Comparison of ENCODE assay signal across 11 cellular contexts in the genomic region with DNA sequence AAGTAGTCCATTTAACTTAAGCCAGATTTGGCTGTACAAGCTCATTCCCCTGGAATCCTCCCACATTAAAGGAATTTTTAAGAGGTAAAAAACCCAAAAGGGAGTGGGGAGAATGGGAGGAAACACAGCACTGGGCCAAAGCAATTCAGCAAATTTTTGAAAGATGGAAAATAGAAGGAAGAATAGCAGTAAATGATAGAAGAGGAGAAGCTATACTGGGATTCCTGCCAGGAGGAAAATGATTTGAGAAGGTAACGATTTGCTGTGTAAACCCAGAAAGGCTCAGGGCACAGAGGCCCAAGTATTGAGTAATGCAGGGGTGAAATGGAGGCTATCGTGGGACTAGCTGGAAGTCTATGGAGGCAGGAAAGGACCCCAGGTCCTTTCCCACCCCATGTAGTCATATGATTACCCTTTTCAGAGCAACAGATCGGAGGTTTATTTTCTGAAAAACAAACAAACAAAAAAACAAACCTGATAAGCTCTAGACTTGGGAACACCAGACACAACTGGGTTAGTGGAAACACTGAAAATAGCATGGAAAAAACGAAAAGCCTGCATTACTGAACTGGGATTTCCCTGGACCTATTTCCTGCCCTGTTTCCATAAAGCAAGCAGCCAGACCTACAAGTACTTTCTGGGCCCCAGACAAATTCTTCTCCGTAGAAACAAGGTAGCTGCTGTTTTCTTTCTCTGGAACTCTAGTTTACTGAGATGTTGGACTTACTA.
A peak's percentile ranks its signal among the peaks of the same experiment; 100 is the strongest.
DNase-seq lines count a peak whose midpoint lies in the region; ATAC-seq and TF ChIP-seq lines count a peak whose summit lies in the region.
"Had no signal": no experiment of that assay in that cellular context is flagged by ENCODE, and none has a peak within 500 bp of the region (broad histone marks: within the 10 kb centered on the region; RNA-seq: fewer than 3 reads in every experiment).

No MANE protein-coding gene starts in this region.

- no peak overlapping the region for H2AFZ ChIP-seq in H9 (ENCODE audit: low read length)
- H2AFZ ChIP-seq in Karpas-422 (ENCODE audit: low read length): no peak overlapping the region

- H3K4ac ChIP-seq in H9 (ENCODE audit: low read depth, low read length): no peak overlapping the region

- H3K27ac ChIP-seq in H9 (ENCODE audit: insufficient read length, low read depth, low read length) (no peak overlapping the region), cardiac muscle cell (peak overlapping the region; percentile 11), Karpas-422 (ENCODE audit: low read length) (no peak overlapping the region; the same call in 1 of the 2 replicates)
- H3K27ac ChIP-seq: BLaER1 treated with 17β-estradiol and CSF1 and Interleukin-3, amounts not matched to agents 10 nM and 100 nM had no signal

- H4K8ac ChIP-seq in H9 (replicated peaks; ENCODE audit: insufficient read length, low read depth, low read length): no peak overlapping the region

- H3T11ph ChIP-seq in H9 (ENCODE audit: low read length): no peak overlapping the region

- H3K9me2 ChIP-seq in Karpas-422 (replicated peaks; ENCODE audit: insufficient read depth, low read length): no peaks in the 10 kb centered on the region

- H3K9me3 ChIP-seq in H9 (ENCODE audit: control insufficient read depth, low read depth, low read length): no peaks in the 10 kb centered on the region
- H3K9me3 ChIP-seq in cardiac muscle cell (ENCODE audit: low read depth): no peaks in the 10 kb centered on the region
- H3K9me3 ChIP-seq in mucosa of descending colon: no peaks in the 10 kb centered on the region
- no peaks in the 10 kb centered on the region for H3K9me3 ChIP-seq in Karpas-422 (ENCODE audit: low read length)

- H2BK12ac ChIP-seq in H9 (ENCODE audit: insufficient read length, low read depth, low read length): no peak overlapping the region

- DNase-seq in H9 (no peak), cardiac muscle cell (ENCODE audit: low read depth in 1 of 2, low spot score in 1 of 2) (no peak), sciatic nerve (ENCODE audit: low spot score) (no peak), mucosa of descending colon (no peak), COLO829 (ENCODE audit: low spot score) (no peak), Karpas-422 (no peak)
- DNase-seq: activated T-cell treated with anti-CD3 and anti-CD28 coated beads, Interleukin-2, amount 50 U/mL, for 1 hour; kidney glomerular epithelial cell had no signal

- H3K79me2 ChIP-seq in H9 (ENCODE audit: insufficient read depth, low read length): no peaks in the 10 kb centered on the region
- no peaks in the 10 kb centered on the region for H3K79me2 ChIP-seq in Karpas-422 (ENCODE audit: low read length)

- no peaks in the 10 kb centered on the region for H3K23me2 ChIP-seq in H9 (ENCODE audit: insufficient read length, low read depth, low read length, poor library complexity, severe bottlenecking)

- H3K23ac ChIP-seq in H9 (ENCODE audit: insufficient read length, low read depth, low read length): no peak overlapping the region

- H3K14ac ChIP-seq in H9 (ENCODE audit: insufficient read depth, low read length): no peak overlapping the region

- peak; percentile 32 for ATAC-seq in sciatic nerve
- no peak for ATAC-seq in mucosa of descending colon
- no peak for ATAC-seq in HG03521 (IDR thresholded peaks at IDR 0.05; ENCODE audit: unreplicated experiment)

- intact Hi-C loops in sciatic nerve (cut with DNase I): no loop called here
- intact Hi-C loops in mucosa of descending colon (cut with DNase I, micrococcal nuclease): no loop called here

- H3K4me1 ChIP-seq in H9 (ENCODE audit: insufficient read depth, low read length): 0 out of 2 replicates have a peak, but pooled peaks cover 3% of the 10 kb centered on the region
- H3K4me1 ChIP-seq in cardiac muscle cell (ENCODE audit: low read depth): peaks cover 16% of the 10 kb centered on the region
- H3K4me1 ChIP-seq in mucosa of descending colon (ENCODE audit: low read depth): no peaks in the 10 kb centered on the region
- H3K4me1 ChIP-seq in Karpas-422 (ENCODE audit: low read length): peaks cover 24% of the 10 kb centered on the region

- H3K9me3 Mint-ChIP-seq in H9: no peaks in the 10 kb centered on the region
- H3K9me3 Mint-ChIP-seq in brain: no peaks in the 10 kb centered on the region

- H3K18ac ChIP-seq in H9 (ENCODE audit: insufficient read length, low read depth, low read length): no peak overlapping the region

- H3K4me2 ChIP-seq in H9 (ENCODE audit: insufficient read depth, insufficient read length, low read length): no peak overlapping the region
- no peak overlapping the region for H3K4me2 ChIP-seq in Karpas-422 (ENCODE audit: low read depth, low read length, poor library complexity, severe bottlenecking)
- H3K4me2 ChIP-seq: BLaER1 treated with 17β-estradiol and CSF1 and Interleukin-3, amounts not matched to agents 10 nM and 100 nM had no signal

- WGBS in H9 (ENCODE audit: extremely low coverage, insufficient read length, low lambda C conversion rate): no CpG with 5 or more reads among the region's 5 CpGs

- peak overlapping the region in 1 of 2 experiments; percentile 45; a peak in 1 of 5 replicates for H3K4me3 Mint-ChIP-seq in H9
- peak overlapping the region in 1 of 5 experiments; percentile 3 for H3K4me3 Mint-ChIP-seq in brain

- H2BK120ac ChIP-seq in H9 (ENCODE audit: low read depth, low read length, poor library complexity, severe bottlenecking): no peak overlapping the region

- H4K20me1 ChIP-seq in H9 (ENCODE audit: control insufficient read depth, insufficient read depth, insufficient read length): no peaks in the 10 kb centered on the region
- H4K20me1 ChIP-seq in Karpas-422 (ENCODE audit: insufficient read depth, low read depth, low read length): no peaks in the 10 kb centered on the region
- H4K20me1 ChIP-seq: BLaER1 treated with 17β-estradiol and CSF1 and Interleukin-3, amounts not matched to agents 10 nM and 100 nM had no signal

- no peak overlapping the region for H3K56ac ChIP-seq in H9 (ENCODE audit: insufficient read length, low read depth, low read length)

- H3K79me1 ChIP-seq in H9 (ENCODE audit: insufficient read depth, low read depth, low read length, poor library complexity, severe bottlenecking): no peaks in the 10 kb centered on the region

- H3K9ac ChIP-seq in H9 (ENCODE audit: extremely low read depth, insufficient read length, low read length) (no peak overlapping the region), Karpas-422 (ENCODE audit: low read length) (no peak overlapping the region)
- H3K9ac ChIP-seq: BLaER1 treated with 17β-estradiol and CSF1 and Interleukin-3, amounts not matched to agents 10 nM and 100 nM had no signal

- H3K4me3 ChIP-seq in cardiac muscle cell (no peak overlapping the region), mucosa of descending colon (no peak overlapping the region), Karpas-422 (ENCODE audit: low read length) (no peak overlapping the region)
- H3K4me3 ChIP-seq: BLaER1 treated with 17β-estradiol and CSF1 and Interleukin-3, amounts not matched to agents 10 nM and 100 nM had no signal

- H3K27ac Mint-ChIP-seq in H9 (peak overlapping the region; percentile 37 to 92 (median 85)), brain (peak overlapping the region; percentile 12 to 90 (median 36))

- H3K36me3 ChIP-seq in cardiac muscle cell: peaks cover 11% of the 10 kb centered on the region
- no peaks in the 10 kb centered on the region for H3K36me3 ChIP-seq in mucosa of descending colon (ENCODE audit: low read depth)
- H3K36me3 ChIP-seq in Karpas-422 (ENCODE audit: insufficient read depth, low read length): 0 out of 2 replicates have a peak, but pooled peaks cover 5% of the 10 kb centered on the region

- no peak overlapping the region for H2BK15ac ChIP-seq in H9 (ENCODE audit: low read depth, low read length)

- H3K36me3 Mint-ChIP-seq in H9 (ENCODE audit: insufficient read depth in 1 of 3, low read depth in 3 of 3) (peaks cover 16 to 30% (median 30%) of the 10 kb centered on the region in 3 experiments), brain (peaks cover 64% of the 10 kb centered on the region)

- no peak overlapping the region for H2BK5ac ChIP-seq in H9 (ENCODE audit: insufficient read length, low read length)

- no peak overlapping the region for H2AK5ac ChIP-seq in H9 (ENCODE audit: insufficient read length, low read length)

- H3K27me3 ChIP-seq in H9 (ENCODE audit: insufficient read depth, low read length): no peaks in the 10 kb centered on the region
- H3K27me3 ChIP-seq in cardiac muscle cell: no peaks in the 10 kb centered on the region
- H3K27me3 ChIP-seq in Karpas-422 (ENCODE audit: low read length): no peaks in the 10 kb centered on the region
- H3K27me3 ChIP-seq: BLaER1 treated with 17β-estradiol and CSF1 and Interleukin-3, amounts not matched to agents 10 nM and 100 nM had no signal

- no peak overlapping the region for H4K5ac ChIP-seq in H9 (ENCODE audit: insufficient read length, low read depth, low read length)

- TF ChIP-seq CTCF in H9 (conservative IDR thresholded peaks at IDR 0.05): no peak
- TF ChIP-seq CTCF in brain (conservative IDR thresholded peaks at IDR 0.05): no peak
- TF ChIP-seq CTCF in cardiac muscle cell (IDR thresholded peaks at IDR 0.05; ENCODE audit: low read depth, low read length): no peak
- TF ChIP-seq CTCF in mucosa of descending colon (IDR thresholded peaks at IDR 0.05): no peak

- no peak overlapping the region for H4K91ac ChIP-seq in H9 (ENCODE audit: insufficient read length, low read depth, low read length)

- H3K27me3 Mint-ChIP-seq in H9 (ENCODE audit: low read depth): no peaks in the 10 kb centered on the region
- H3K27me3 Mint-ChIP-seq in brain: no peaks in the 10 kb centered on the region

- H3K4me1 Mint-ChIP-seq in H9 (peaks cover 25% of the 10 kb centered on the region in 2 experiments), brain (peaks cover 40% of the 10 kb centered on the region)

- H2BK20ac ChIP-seq in H9 (ENCODE audit: low read depth, low read length, poor library complexity, severe bottlenecking): no peak overlapping the region
